ENCODE assay signal across 2 cellular contexts in genomic region chrY:13094904-13095600, GRCh38.
TF ChIP-seq lines count a peak whose summit lies in the region.

No MANE protein-coding gene starts in this region.

TF ChIP-seq in GM23338, 12 proteins besides CTCF, POLR2A, EP300 and RAD21 (continued from another document):
- TF ChIP-seq, protein P1, sequence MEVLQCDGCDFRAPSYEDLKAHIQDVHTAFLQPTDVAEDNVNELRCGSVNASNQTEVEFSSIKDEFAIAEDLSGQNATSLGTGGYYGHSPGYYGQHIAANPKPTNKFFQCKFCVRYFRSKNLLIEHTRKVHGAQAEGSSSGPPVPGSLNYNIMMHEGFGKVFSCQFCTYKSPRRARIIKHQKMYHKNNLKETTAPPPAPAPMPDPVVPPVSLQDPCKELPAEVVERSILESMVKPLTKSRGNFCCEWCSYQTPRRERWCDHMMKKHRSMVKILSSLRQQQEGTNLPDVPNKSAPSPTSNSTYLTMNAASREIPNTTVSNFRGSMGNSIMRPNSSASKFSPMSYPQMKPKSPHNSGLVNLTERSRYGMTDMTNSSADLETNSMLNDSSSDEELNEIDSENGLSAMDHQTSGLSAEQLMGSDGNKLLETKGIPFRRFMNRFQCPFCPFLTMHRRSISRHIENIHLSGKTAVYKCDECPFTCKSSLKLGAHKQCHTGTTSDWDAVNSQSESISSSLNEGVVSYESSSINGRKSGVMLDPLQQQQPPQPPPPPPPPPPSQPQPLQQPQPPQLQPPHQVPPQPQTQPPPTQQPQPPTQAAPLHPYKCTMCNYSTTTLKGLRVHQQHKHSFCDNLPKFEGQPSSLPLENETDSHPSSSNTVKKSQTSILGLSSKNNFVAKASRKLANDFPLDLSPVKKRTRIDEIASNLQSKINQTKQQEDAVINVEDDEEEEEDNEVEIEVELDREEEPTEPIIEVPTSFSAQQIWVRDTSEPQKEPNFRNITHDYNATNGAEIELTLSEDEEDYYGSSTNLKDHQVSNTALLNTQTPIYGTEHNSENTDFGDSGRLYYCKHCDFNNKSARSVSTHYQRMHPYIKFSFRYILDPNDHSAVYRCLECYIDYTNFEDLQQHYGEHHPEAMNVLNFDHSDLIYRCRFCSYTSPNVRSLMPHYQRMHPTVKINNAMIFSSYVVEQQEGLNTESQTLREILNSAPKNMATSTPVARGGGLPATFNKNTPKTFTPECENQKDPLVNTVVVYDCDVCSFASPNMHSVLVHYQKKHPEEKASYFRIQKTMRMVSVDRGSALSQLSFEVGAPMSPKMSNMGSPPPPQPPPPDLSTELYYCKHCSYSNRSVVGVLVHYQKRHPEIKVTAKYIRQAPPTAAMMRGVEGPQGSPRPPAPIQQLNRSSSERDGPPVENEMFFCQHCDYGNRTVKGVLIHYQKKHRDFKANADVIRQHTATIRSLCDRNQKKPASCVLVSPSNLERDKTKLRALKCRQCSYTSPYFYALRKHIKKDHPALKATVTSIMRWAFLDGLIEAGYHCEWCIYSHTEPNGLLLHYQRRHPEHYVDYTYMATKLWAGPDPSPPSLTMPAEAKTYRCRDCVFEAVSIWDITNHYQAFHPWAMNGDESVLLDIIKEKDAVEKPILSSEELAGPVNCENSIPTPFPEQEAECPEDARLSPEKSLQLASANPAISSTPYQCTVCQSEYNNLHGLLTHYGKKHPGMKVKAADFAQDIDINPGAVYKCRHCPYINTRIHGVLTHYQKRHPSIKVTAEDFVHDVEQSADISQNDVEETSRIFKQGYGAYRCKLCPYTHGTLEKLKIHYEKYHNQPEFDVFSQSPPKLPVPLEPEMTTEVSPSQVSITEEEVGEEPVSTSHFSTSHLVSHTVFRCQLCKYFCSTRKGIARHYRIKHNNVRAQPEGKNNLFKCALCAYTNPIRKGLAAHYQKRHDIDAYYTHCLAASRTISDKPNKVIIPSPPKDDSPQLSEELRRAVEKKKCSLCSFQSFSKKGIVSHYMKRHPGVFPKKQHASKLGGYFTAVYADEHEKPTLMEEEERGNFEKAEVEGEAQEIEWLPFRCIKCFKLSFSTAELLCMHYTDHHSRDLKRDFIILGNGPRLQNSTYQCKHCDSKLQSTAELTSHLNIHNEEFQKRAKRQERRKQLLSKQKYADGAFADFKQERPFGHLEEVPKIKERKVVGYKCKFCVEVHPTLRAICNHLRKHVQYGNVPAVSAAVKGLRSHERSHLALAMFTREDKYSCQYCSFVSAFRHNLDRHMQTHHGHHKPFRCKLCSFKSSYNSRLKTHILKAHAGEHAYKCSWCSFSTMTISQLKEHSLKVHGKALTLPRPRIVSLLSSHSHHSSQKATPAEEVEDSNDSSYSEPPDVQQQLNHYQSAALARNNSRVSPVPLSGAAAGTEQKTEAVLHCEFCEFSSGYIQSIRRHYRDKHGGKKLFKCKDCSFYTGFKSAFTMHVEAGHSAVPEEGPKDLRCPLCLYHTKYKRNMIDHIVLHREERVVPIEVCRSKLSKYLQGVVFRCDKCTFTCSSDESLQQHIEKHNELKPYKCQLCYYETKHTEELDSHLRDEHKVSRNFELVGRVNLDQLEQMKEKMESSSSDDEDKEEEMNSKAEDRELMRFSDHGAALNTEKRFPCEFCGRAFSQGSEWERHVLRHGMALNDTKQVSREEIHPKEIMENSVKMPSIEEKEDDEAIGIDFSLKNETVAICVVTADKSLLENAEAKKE (CRISPR knock-in tag; IDR thresholded peaks at IDR 0.05) = no peak
- no peak for TF ChIP-seq CREB1 (CRISPR knock-in tag; IDR thresholded peaks at IDR 0.05; ENCODE audit: low read depth)
- TF ChIP-seq, protein P2, sequence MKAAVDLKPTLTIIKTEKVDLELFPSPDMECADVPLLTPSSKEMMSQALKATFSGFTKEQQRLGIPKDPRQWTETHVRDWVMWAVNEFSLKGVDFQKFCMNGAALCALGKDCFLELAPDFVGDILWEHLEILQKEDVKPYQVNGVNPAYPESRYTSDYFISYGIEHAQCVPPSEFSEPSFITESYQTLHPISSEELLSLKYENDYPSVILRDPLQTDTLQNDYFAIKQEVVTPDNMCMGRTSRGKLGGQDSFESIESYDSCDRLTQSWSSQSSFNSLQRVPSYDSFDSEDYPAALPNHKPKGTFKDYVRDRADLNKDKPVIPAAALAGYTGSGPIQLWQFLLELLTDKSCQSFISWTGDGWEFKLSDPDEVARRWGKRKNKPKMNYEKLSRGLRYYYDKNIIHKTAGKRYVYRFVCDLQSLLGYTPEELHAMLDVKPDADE (IDR thresholded peaks at IDR 0.05) = no peak
- TF ChIP-seq JUNB (IDR thresholded peaks at IDR 0.05; ENCODE audit: unreplicated experiment) = no peak
- TF ChIP-seq EZH2phosphoT487 (IDR thresholded peaks at IDR 0.05; ENCODE audit: unreplicated experiment) = no peak
- no peak for TF ChIP-seq POLR2AphosphoS5 (IDR thresholded peaks at IDR 0.05; ENCODE audit: low read depth)
- no peak for TF ChIP-seq ZNF331 (CRISPR knock-in tag; IDR thresholded peaks at IDR 0.05; ENCODE audit: low read depth)
- TF ChIP-seq REST (IDR thresholded peaks at IDR 0.05; ENCODE audit: unreplicated experiment) = no peak
- no peak for TF ChIP-seq ZNF114 (CRISPR knock-in tag; IDR thresholded peaks at IDR 0.05)
- no peak for TF ChIP-seq EZH2 (IDR thresholded peaks at IDR 0.05; ENCODE audit: low read depth, unreplicated experiment)

TF ChIP-seq in WTC11, 78 proteins besides CTCF, POLR2A, EP300 and RAD21 (continued from another document):
- TF ChIP-seq, protein P3, sequence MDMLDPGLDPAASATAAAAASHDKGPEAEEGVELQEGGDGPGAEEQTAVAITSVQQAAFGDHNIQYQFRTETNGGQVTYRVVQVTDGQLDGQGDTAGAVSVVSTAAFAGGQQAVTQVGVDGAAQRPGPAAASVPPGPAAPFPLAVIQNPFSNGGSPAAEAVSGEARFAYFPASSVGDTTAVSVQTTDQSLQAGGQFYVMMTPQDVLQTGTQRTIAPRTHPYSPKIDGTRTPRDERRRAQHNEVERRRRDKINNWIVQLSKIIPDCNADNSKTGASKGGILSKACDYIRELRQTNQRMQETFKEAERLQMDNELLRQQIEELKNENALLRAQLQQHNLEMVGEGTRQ (CRISPR knock-in tag; IDR thresholded peaks at IDR 0.05) = no peak
